In the genomic region with DNA sequence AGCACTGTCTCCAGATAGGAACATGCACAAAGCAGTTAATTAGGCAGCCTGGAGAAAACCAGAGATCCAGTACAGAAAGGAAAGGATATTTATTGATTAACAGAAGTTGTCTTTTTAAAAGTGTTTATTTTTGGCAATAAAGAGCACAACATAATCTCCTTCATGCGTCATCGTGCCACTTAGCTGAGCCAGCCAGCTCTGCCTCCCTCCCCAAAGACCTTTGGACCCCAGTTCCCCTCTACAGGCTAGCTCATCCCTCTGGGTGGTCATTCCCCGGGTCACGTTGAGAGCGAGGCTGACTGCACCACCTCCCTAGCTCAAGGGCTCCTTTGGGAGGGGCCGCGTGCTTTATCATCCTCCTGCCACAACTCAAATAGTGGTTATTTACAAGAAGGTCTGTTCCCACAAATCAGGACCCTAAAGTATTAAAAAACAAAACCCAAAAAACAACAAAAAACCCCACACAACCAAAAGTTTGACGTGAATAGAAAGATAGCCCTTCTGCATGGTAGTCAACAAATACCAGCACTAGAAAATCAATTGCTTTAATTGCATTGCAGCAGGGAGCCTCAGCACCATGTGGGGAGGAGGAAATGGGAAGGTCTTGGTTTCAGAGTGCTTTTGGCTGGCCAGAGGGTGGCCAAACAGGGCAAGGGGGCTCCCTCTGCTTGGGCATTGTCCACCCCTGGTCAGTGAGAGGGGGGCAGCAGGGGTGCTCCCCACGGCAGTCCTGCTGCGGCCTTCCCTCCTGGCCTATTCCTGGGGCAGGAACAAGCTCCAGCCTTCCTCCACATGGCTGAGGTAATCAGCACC, we compare ENCODE assay signal across 14 cellular contexts. TPM values are rescaled to one million over a fixed set of nuclear protein-coding genes. Genes with fewer than 3 reads are reported as not detected.
DNase-seq lines count a peak whose midpoint lies in the region; ATAC-seq, FAIRE-seq and TF ChIP-seq lines count a peak whose summit lies in the region.
"Had no signal": no experiment of that assay in that cellular context is flagged by ENCODE, and none has a peak within 500 bp of the region (broad histone marks: within the 10 kb centered on the region; RNA-seq: fewer than 3 reads in every experiment).

No MANE protein-coding gene starts in this region.

- no peak overlapping the region for H3K4me2 ChIP-seq in SK-N-SH

- H3K36me3 ChIP-seq in SK-N-SH (replicated peaks in 1 of 2; ENCODE audit: control insufficient read depth in 1 of 2, insufficient read depth in 2 of 2, low read length in 1 of 2): peaks cover 38 to 72% of the 10 kb centered on the region in 2 experiments
- peaks cover 34% of the 10 kb centered on the region; the same call in 1 of the 2 replicates for H3K36me3 ChIP-seq in SK-N-MC (ENCODE audit: insufficient read depth, low read length)
- peaks cover 72% of the 10 kb centered on the region for H3K36me3 ChIP-seq in iPS-20b (ENCODE audit: insufficient read depth, low read depth, low read length)
- H3K36me3 ChIP-seq in HAP-1 (replicated peaks): peaks cover 45% of the 10 kb centered on the region

- no peak overlapping the region for H3K4me3 ChIP-seq in SK-N-SH (ENCODE audit: low read depth in 2 of 2, low read length in 1 of 2)
- peak overlapping the region; percentile 18; the same call in 1 of the 2 replicates for H3K4me3 ChIP-seq in SK-N-MC
- H3K4me3 ChIP-seq in iPS-20b (ENCODE audit: low read length): peak overlapping the region; percentile 43; the same call in 1 of the 2 replicates
- no peak overlapping the region for H3K4me3 ChIP-seq in HAP-1
- H3K4me3 ChIP-seq: breast epithelium, prostate gland, testis had no signal

- WGBS in SK-N-SH (ENCODE audit: low lambda C conversion rate): 78% methylated on average over 10 of the region's 10 CpGs

- peaks cover 4% of the 10 kb centered on the region for H3F3A ChIP-seq in SK-N-SH (replicated peaks; ENCODE audit: insufficient read depth)

- POLR2A ChIA-PET in SK-N-SH (lab: Yijun Ruan, JAX): interaction anchor here (1.0 to 5.1 kb wide), 8 partner anchors 9 to 56 kb away, joined by 3 to 52 read pairs (median 8); a partner anchor contains a TSS

- no peaks in the 10 kb centered on the region for H3K9me3 ChIP-seq in SK-N-SH
- H3K9me3 ChIP-seq in SK-N-MC (ENCODE audit: low read depth, low read length): no peaks in the 10 kb centered on the region
- H3K9me3 ChIP-seq in iPS-20b (ENCODE audit: insufficient read depth, low read depth, low read length): no peaks in the 10 kb centered on the region
- no peaks in the 10 kb centered on the region for H3K9me3 ChIP-seq in HAP-1
- H3K9me3 ChIP-seq: breast epithelium, prostate gland, testis had no signal

- CTCF ChIA-PET in SK-N-SH (lab: Yijun Ruan, JAX): interaction anchor here (1.4 to 21.0 kb wide), 6 partner anchors 9 to 53 kb away, joined by 4 to 354 read pairs (median 9); a partner anchor contains a TSS

- H3K27me3 ChIP-seq in SK-N-SH (ENCODE audit: insufficient read depth) (no peaks in the 10 kb centered on the region), iPS-20b (ENCODE audit: insufficient read depth, low read length) (no peaks in the 10 kb centered on the region), HAP-1 (ENCODE audit: low read depth) (no peaks in the 10 kb centered on the region)
- H3K27me3 ChIP-seq: breast epithelium, testis had no signal

- no peak for TF ChIP-seq CTCF in SK-N-SH (IDR thresholded peaks at IDR 0.05)

- no peak for FAIRE-seq in GM19239 (lab: Jason Lieb, UNC)

- no peak for TF ChIP-seq EP300 in SK-N-SH (IDR thresholded peaks at IDR 0.05; ENCODE audit: borderline replicate concordance in 1 of 2, low read depth in 1 of 2, low read length in 1 of 2)

- no peak for TF ChIP-seq RAD21 in SK-N-SH (IDR thresholded peaks at IDR 0.05; ENCODE audit: low read length)

- H3K4me1 ChIP-seq in SK-N-SH (ENCODE audit: control insufficient read depth in 1 of 2, insufficient read depth in 2 of 2, low read depth in 1 of 2, low read length in 1 of 2) (peaks cover 0 to 74% of the 10 kb centered on the region in 2 experiments; a peak in 2 of 4 replicates), iPS-20b (ENCODE audit: insufficient read depth, low read length) (peaks cover 30% of the 10 kb centered on the region), HAP-1 (no peaks in the 10 kb centered on the region)
- H3K4me1 ChIP-seq: breast epithelium, prostate gland had no signal

- H3K27ac ChIP-seq in SK-N-SH (ENCODE audit: low read depth in 2 of 2, low read length in 1 of 2): peak overlapping the region in 1 of 2 experiments; percentile 95; a peak in 2 of 4 replicates
- H3K27ac ChIP-seq in SK-N-MC: peak overlapping the region; percentile 70
- H3K27ac ChIP-seq in iPS-20b (ENCODE audit: low read length): peak overlapping the region; percentile 18
- H3K27ac ChIP-seq: prostate gland had no signal

- peaks cover 6% of the 10 kb centered on the region; the same call in 1 of the 2 replicates for H3K79me2 ChIP-seq in SK-N-SH (ENCODE audit: insufficient read depth)

- no peak overlapping the region for H2AFZ ChIP-seq in SK-N-SH (ENCODE audit: low read depth)

- no peaks in the 10 kb centered on the region for H3K9me2 ChIP-seq in SK-N-SH

- DNase-seq in SK-N-SH (peak; percentile 77), SK-N-MC (ENCODE audit: low read depth, low spot score) (no peak), GM19239 (ENCODE audit: insufficient read length, low spot score) (no peak), HAP-1 (ENCODE audit: low spot score in 2 of 2) (no peak)
- DNase-seq in stimulated activated CD8-positive, alpha-beta memory T cell treated with anti-CD3 and anti-CD28 coated beads, Interleukin-4, amount 100 ng/mL, for 48 hours: peak; percentile 11
- DNase-seq: NCI-H526 treated with DMSO at 0.1 percent for 48 hours, testis had no signal

- in situ Hi-C loops in HAP-1 (cut with MboI; ENCODE audit: low sequenced_read_pairs): no loop called here

- ATAC-seq in SK-N-SH treated with all-trans-retinoic acid at 6 μM for 48 hours (no peak; the same call in 2 of the 3 replicates), GM19023 (IDR thresholded peaks at IDR 0.05; ENCODE audit: unreplicated experiment) (no peak)
- ATAC-seq: esophagus mucosa, HCT116 had no signal

- H3K9ac ChIP-seq in SK-N-SH (no peak overlapping the region), SK-N-MC (ENCODE audit: insufficient read length) (no peak overlapping the region), iPS-20b (ENCODE audit: low read depth, low read length) (peak overlapping the region; percentile 13; the same call in 1 of the 2 replicates)

- 0 out of 2 replicates have a peak, but pooled peaks cover 9% of the 10 kb centered on the region for H4K20me1 ChIP-seq in SK-N-SH (ENCODE audit: insufficient read depth)

TF ChIP-seq in SK-N-SH, 30 proteins besides CTCF, POLR2A, EP300 and RAD21:
- TF ChIP-seq FOXJ3 (CRISPR knock-in tag; IDR thresholded peaks at IDR 0.05) (no peak), ELF1 (IDR thresholded peaks at IDR 0.05) (no peak), MXI1 (IDR thresholded peaks at IDR 0.05; ENCODE audit: low read depth, low read length) (peak; percentile 61; the same call in 1 of the 2 replicates), NRF1 (IDR thresholded peaks at IDR 0.05; ENCODE audit: low read depth, low read length) (no peak)

TF ChIP-seq in SK-N-SH treated with all-trans-retinoic acid at 6 μM for 48 hours, 23 proteins besides CTCF, POLR2A, EP300 and RAD21 (continues in another document):
- TF ChIP-seq, protein P1, sequence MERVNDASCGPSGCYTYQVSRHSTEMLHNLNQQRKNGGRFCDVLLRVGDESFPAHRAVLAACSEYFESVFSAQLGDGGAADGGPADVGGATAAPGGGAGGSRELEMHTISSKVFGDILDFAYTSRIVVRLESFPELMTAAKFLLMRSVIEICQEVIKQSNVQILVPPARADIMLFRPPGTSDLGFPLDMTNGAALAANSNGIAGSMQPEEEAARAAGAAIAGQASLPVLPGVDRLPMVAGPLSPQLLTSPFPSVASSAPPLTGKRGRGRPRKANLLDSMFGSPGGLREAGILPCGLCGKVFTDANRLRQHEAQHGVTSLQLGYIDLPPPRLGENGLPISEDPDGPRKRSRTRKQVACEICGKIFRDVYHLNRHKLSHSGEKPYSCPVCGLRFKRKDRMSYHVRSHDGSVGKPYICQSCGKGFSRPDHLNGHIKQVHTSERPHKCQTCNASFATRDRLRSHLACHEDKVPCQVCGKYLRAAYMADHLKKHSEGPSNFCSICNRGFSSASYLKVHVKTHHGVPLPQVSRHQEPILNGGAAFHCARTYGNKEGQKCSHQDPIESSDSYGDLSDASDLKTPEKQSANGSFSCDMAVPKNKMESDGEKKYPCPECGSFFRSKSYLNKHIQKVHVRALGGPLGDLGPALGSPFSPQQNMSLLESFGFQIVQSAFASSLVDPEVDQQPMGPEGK (CRISPR knock-in tag; IDR thresholded peaks at IDR 0.05; ENCODE audit: borderline replicate concordance): no peak
- TF ChIP-seq CSDC2 (CRISPR knock-in tag; IDR thresholded peaks at IDR 0.05): no peak
- no peak for TF ChIP-seq ZNF70 (CRISPR knock-in tag; IDR thresholded peaks at IDR 0.05)
- TF ChIP-seq ISL1 (CRISPR knock-in tag; IDR thresholded peaks at IDR 0.05): no peak
- TF ChIP-seq, protein P2, sequence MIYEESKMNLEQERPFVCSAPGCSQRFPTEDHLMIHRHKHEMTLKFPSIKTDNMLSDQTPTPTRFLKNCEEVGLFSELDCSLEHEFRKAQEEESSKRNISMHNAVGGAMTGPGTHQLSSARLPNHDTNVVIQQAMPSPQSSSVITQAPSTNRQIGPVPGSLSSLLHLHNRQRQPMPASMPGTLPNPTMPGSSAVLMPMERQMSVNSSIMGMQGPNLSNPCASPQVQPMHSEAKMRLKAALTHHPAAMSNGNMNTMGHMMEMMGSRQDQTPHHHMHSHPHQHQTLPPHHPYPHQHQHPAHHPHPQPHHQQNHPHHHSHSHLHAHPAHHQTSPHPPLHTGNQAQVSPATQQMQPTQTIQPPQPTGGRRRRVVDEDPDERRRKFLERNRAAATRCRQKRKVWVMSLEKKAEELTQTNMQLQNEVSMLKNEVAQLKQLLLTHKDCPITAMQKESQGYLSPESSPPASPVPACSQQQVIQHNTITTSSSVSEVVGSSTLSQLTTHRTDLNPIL (CRISPR knock-in tag; IDR thresholded peaks at IDR 0.05; ENCODE audit: low read depth): no peak

RNA-seq across cellular contexts. Expression of a gene that starts 9.6 kb away (rescaled TPM):
- polyA plus RNA-seq in SK-N-SH (2012; rRNA removed): 160 and 178 TPM in 2 replicates
- 117 and 162 TPM in 2 replicates for polyA plus RNA-seq in SK-N-SH (2012; cell fraction: cytosol; rRNA removed)
- 98.6 and 138 TPM in 2 replicates for polyA plus RNA-seq in SK-N-SH (2012; cell fraction: nucleus; rRNA removed)

RNA-seq across cellular contexts. Expression of a gene that starts 14.2 kb away (rescaled TPM):
- 28.4 and 36.9 TPM in 2 replicates for polyA plus RNA-seq in SK-N-SH (2012; rRNA removed)
- 15.8 and 25.8 TPM in 2 replicates for polyA plus RNA-seq in SK-N-SH (2012; cell fraction: cytosol; rRNA removed)
- polyA plus RNA-seq in SK-N-SH (2012; cell fraction: nucleus; rRNA removed): 45.1 and 47.5 TPM in 2 replicates

RNA-seq across cellular contexts. Expression of a gene that starts 24.8 kb away (rescaled TPM):
- polyA plus RNA-seq in SK-N-SH (2012; rRNA removed): 81.2 and 104 TPM in 2 replicates
- 67.5 and 76.5 TPM in 2 replicates for polyA plus RNA-seq in SK-N-SH (2012; cell fraction: cytosol; rRNA removed)
- 127 and 149 TPM in 2 replicates for polyA plus RNA-seq in SK-N-SH (2012; cell fraction: nucleus; rRNA removed)

RNA-seq across cellular contexts. Expression of a gene that starts 24.9 kb away (rescaled TPM):
- polyA plus RNA-seq in SK-N-SH (2012; rRNA removed): 43.6 and 63.3 TPM in 2 replicates
- 45.7 and 48.3 TPM in 2 replicates for polyA plus RNA-seq in SK-N-SH (2012; cell fraction: cytosol; rRNA removed)
- polyA plus RNA-seq in SK-N-SH (2012; cell fraction: nucleus; rRNA removed): 49.1 and 64.3 TPM in 2 replicates

Comparison
In these comparisons a context has a peak if more than half of its experiments do, and no peak if none do; other contexts are left out.
1. DNase-seq: peak in SK-N-SH (single experiment) and stimulated activated CD8-positive, alpha-beta memory T cell treated with anti-CD3 and anti-CD28 coated beads, Interleukin-4, amount 100 ng/mL, for 48 hours (single experiment); none in SK-N-MC (single experiment), GM19239 (single experiment) and HAP-1 (0 of 2).
2. H3K4me3 ChIP-seq: peak in SK-N-MC (single experiment) and iPS-20b (single experiment); none in SK-N-SH (0 of 2) and HAP-1 (single experiment).